In genomic region chr1:50970927-50971582, GRCh38 we compare ENCODE assay signal across 1 cellular context.
TF ChIP-seq lines count a peak whose summit lies in the region.

No MANE protein-coding gene starts in this region.

TF ChIP-seq in HepG2, 621 proteins besides CTCF, POLR2A, EP300 and RAD21:
- TF ChIP-seq DNMT3B (CRISPR knock-in tag; conservative IDR thresholded peaks at IDR 0.05) (no peak), CERS6 (CRISPR knock-in tag; IDR thresholded peaks at IDR 0.05) (no peak), IRF2 (CRISPR knock-in tag; IDR thresholded peaks at IDR 0.05) (no peak), IRF9 (CRISPR knock-in tag; IDR thresholded peaks at IDR 0.05; ENCODE audit: borderline replicate concordance) (no peak), CENPT (CRISPR knock-in tag; IDR thresholded peaks at IDR 0.05; ENCODE audit: low read depth) (no peak), TAF15 (IDR thresholded peaks at IDR 0.05; ENCODE audit: low read depth, low read length, poor library complexity, severe bottlenecking) (no peak), ZNF460 (CRISPR knock-in tag; IDR thresholded peaks at IDR 0.05; ENCODE audit: borderline replicate concordance) (no peak), SP5 (CRISPR knock-in tag; IDR thresholded peaks at IDR 0.05; ENCODE audit: borderline replicate concordance, low read depth) (no peak), PLSCR1 (CRISPR knock-in tag; IDR thresholded peaks at IDR 0.05; ENCODE audit: borderline replicate concordance) (no peak), NBN (conservative IDR thresholded peaks at IDR 0.05) (no peak), SPEN (CRISPR knock-in tag; IDR thresholded peaks at IDR 0.05; ENCODE audit: low read depth) (no peak), ELF3 (CRISPR knock-in tag; IDR thresholded peaks at IDR 0.05) (no peak), TMF1 (CRISPR knock-in tag; IDR thresholded peaks at IDR 0.05; ENCODE audit: low read depth) (no peak)
- TF ChIP-seq, protein P1, sequence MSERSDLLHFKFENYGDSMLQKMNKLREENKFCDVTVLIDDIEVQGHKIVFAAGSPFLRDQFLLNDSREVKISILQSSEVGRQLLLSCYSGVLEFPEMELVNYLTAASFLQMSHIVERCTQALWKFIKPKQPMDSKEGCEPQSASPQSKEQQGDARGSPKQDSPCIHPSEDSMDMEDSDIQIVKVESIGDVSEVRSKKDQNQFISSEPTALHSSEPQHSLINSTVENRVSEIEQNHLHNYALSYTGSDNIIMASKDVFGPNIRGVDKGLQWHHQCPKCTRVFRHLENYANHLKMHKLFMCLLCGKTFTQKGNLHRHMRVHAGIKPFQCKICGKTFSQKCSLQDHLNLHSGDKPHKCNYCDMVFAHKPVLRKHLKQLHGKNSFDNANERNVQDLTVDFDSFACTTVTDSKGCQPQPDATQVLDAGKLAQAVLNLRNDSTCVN (CRISPR knock-in tag; IDR thresholded peaks at IDR 0.05; ENCODE audit: borderline replicate concordance), result no peak
- TF ChIP-seq, protein P2, sequence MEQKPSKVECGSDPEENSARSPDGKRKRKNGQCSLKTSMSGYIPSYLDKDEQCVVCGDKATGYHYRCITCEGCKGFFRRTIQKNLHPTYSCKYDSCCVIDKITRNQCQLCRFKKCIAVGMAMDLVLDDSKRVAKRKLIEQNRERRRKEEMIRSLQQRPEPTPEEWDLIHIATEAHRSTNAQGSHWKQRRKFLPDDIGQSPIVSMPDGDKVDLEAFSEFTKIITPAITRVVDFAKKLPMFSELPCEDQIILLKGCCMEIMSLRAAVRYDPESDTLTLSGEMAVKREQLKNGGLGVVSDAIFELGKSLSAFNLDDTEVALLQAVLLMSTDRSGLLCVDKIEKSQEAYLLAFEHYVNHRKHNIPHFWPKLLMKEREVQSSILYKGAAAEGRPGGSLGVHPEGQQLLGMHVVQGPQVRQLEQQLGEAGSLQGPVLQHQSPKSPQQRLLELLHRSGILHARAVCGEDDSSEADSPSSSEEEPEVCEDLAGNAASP (CRISPR knock-in tag; IDR thresholded peaks at IDR 0.05; ENCODE audit: borderline replicate concordance), result no peak
